ENCODE assay signal across 18 cellular contexts in the genomic region with DNA sequence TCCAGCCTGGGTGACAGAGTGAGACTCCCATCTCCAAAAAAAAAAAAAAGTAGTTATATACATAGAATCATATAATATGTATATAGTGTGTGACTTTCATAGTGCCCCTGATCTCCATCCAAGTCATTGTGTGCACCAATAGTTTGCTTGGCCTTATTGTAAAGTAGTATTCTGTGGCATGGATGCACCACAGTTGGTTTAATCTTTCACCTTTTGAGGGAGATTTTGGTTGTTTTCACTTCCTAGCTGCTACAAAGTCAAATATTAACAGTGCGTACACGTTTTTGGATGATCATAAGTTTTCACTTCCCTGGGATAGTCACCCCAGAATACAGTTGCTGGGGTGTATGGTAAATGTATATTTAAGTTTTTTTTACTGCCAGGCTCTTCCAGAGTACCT.
DNase-seq lines count a peak whose midpoint lies in the region; ATAC-seq, FAIRE-seq and TF ChIP-seq lines count a peak whose summit lies in the region.
"Had no signal": no experiment of that assay in that cellular context is flagged by ENCODE, and none has a peak within 500 bp of the region (broad histone marks: within the 10 kb centered on the region; RNA-seq: fewer than 3 reads in every experiment).

No MANE protein-coding gene starts in this region.

- no peak for TF ChIP-seq CTCF in GM20000 (IDR thresholded peaks at IDR 0.05; ENCODE audit: extremely low read depth, missing control alignments)

- no peak for FAIRE-seq in RCC 7860 (lab: Jason Lieb, UNC)

- DNase-seq in GM20000 (ENCODE audit: low spot score) (peak; percentile 5), NCI-H2081 treated with DMSO at 0.1 percent for 48 hours (lab: John Stamatoyannopoulos, UW) (no peak), RCC 7860 (ENCODE audit: low spot score) (no peak), head of caudate nucleus (no peak)
- DNase-seq: activated CD4-positive, alpha-beta T cell treated with anti-CD3 and anti-CD28 coated beads for 4 hours; activated naive CD4-positive, alpha-beta T cell treated with anti-CD3 and anti-CD28 coated beads, Interleukin-2, amount 50 U/mL, for 16 hours; activated T-cell treated with anti-CD3 and anti-CD28 coated beads for 4 hours; esophagus squamous epithelium; KG1; NCI-H446 treated with DMSO at 0.1 percent for 48 hours; stimulated activated CD4-positive, alpha-beta T cell treated with anti-CD3 and anti-CD28 coated beads, Interleukin-2, amount 100 ng/mL, for 24 hours; T1000; thyroid gland had no signal

- intact Hi-C loops in head of caudate nucleus (cut with DNase I): no loop called here

- ATAC-seq in GM18861 (IDR thresholded peaks at IDR 0.05; ENCODE audit: unreplicated experiment) (peak; percentile 84), HG02759 (IDR thresholded peaks at IDR 0.05; ENCODE audit: unreplicated experiment) (peak; percentile 85), HG03378 (IDR thresholded peaks at IDR 0.05; ENCODE audit: unreplicated experiment) (peak; percentile 89), HG03025 (IDR thresholded peaks at IDR 0.05; ENCODE audit: low FRiP score, unreplicated experiment) (no peak)
- ATAC-seq: sciatic nerve had no signal
